ENCODE assay signal across 27 cellular contexts in the genomic region with DNA sequence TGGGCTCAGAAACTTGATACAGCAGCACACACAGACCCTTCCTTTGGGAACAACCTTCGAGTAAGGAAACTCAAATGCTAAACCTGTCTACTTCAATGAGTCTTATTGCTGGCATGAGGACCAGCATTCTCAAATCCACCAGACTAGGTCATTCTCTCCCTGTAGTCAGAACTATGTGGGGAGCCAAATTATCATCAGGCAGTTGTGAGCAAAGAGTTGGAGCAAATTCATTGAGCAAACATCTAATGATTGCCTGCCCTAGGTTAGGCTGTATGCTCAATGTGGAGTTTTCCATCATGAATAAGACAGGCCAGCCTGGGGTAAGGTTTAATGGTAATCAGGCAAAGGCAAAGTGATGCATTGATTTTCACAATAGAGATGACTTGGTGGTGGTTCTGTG. TPM values are rescaled to one million over a fixed set of nuclear protein-coding genes. Genes with fewer than 3 reads are reported as not detected.
"Had no signal": no experiment of that assay in that cellular context is flagged by ENCODE, and none has a peak within 500 bp of the region (broad histone marks: within the 10 kb centered on the region; RNA-seq: fewer than 3 reads in every experiment).

No MANE protein-coding gene starts in this region.

- H3K4me3 Mint-ChIP-seq: activated CD4-positive, alpha-beta T cell treated with anti-CD3 and anti-CD28 coated beads, Interleukin-2, amount 10 ng/mL, durations not matched to agents 7 days and 5 days; activated CD8-positive, alpha-beta memory T cell treated with anti-CD3 and anti-CD28 coated beads, Interleukin-2, amount 10 ng/mL, durations not matched to agents 7 days and 5 days; activated CD8-positive, alpha-beta T cell treated with anti-CD3 and anti-CD28 coated beads for 36 hours; activated naive CD4-positive, alpha-beta T cell treated with anti-CD3 and anti-CD28 coated beads, Interleukin-2, amount 10 ng/mL, durations not matched to agents 7 days and 5 days; activated naive CD8-positive, alpha-beta T cell treated with anti-CD3 and anti-CD28 coated beads, Interleukin-2, amount 50 U/mL, for 24 hours; neural crest cell; stimulated activated naive B cell treated with anti-CD40 and anti-IgM and Interleukin-4, amounts not matched to agents 10 μg/mL and 1 μg/mL and 100 μg/mL, for 72 hours had no signal

- H3K36me3 Mint-ChIP-seq: activated CD8-positive, alpha-beta memory T cell treated with anti-CD3 and anti-CD28 coated beads, Interleukin-2, amount 10 ng/mL, durations not matched to agents 7 days and 5 days; activated naive CD4-positive, alpha-beta T cell treated with anti-CD3 and anti-CD28 coated beads, Interleukin-2, amount 10 ng/mL, durations not matched to agents 7 days and 5 days; stimulated activated naive B cell treated with anti-CD40 and anti-IgM and Interleukin-4, amounts not matched to agents 10 μg/mL and 1 μg/mL and 100 μg/mL, for 72 hours had no signal

- H3K27ac Mint-ChIP-seq: activated CD4-positive, alpha-beta T cell treated with anti-CD3 and anti-CD28 coated beads, Interleukin-2, amount 10 ng/mL, durations not matched to agents 7 days and 5 days; activated CD8-positive, alpha-beta memory T cell treated with anti-CD3 and anti-CD28 coated beads, Interleukin-2, amount 10 ng/mL, durations not matched to agents 7 days and 5 days; activated CD8-positive, alpha-beta T cell treated with anti-CD3 and anti-CD28 coated beads for 36 hours; activated naive CD4-positive, alpha-beta T cell treated with anti-CD3 and anti-CD28 coated beads, Interleukin-2, amount 10 ng/mL, durations not matched to agents 7 days and 5 days; activated naive CD8-positive, alpha-beta T cell treated with anti-CD3 and anti-CD28 coated beads, Interleukin-2, amount 50 U/mL, for 24 hours; naive B cell; stimulated activated naive B cell treated with anti-CD40 and anti-IgM and Interleukin-4, amounts not matched to agents 10 μg/mL and 1 μg/mL and 100 μg/mL, for 72 hours had no signal

- FAIRE-seq: bronchial epithelial cell had no signal

- H3K27ac ChIP-seq: colonic mucosa, esophagus squamous epithelium, heart right ventricle, VCaP had no signal

- H3K9me3 Mint-ChIP-seq: activated naive CD8-positive, alpha-beta T cell treated with anti-CD3 and anti-CD28 coated beads, Interleukin-2, amount 50 U/mL, for 24 hours; neural crest cell; stimulated activated naive B cell treated with anti-CD40 and anti-IgM and Interleukin-4, amounts not matched to agents 10 μg/mL and 1 μg/mL and 100 μg/mL, for 72 hours had no signal

- DNase-seq: activated CD4-positive, alpha-beta T cell treated with anti-CD3 and anti-CD28 coated beads, Interleukin-2, amount 10 ng/mL, durations not matched to agents 7 days and 5 days; activated CD8-positive, alpha-beta memory T cell treated with anti-CD3 and anti-CD28 coated beads, Interleukin-2, amount 10 ng/mL, durations not matched to agents 7 days and 5 days; activated CD8-positive, alpha-beta T cell treated with anti-CD3 and anti-CD28 coated beads for 36 hours; activated effector memory CD4-positive, alpha-beta T cell treated with anti-CD3 and anti-CD28 coated beads, Interleukin-2, amount 50 U/mL, for 16 hours; activated naive CD4-positive, alpha-beta T cell treated with anti-CD3 and anti-CD28 coated beads, Interleukin-2, amount 10 ng/mL, durations not matched to agents 7 days and 5 days; activated naive CD8-positive, alpha-beta T cell treated with anti-CD3 and anti-CD28 coated beads, Interleukin-2, amount 50 U/mL, for 24 hours; activated T-cell treated with anti-CD3 and anti-CD28 coated beads for 4 hours; anterior cingulate cortex; colonic mucosa; esophagus squamous epithelium; heart right ventricle; islet precursor cell; left cardiac atrium; mesendoderm; mucosa of descending colon; naive B cell; occipital lobe; stimulated activated CD4-positive, alpha-beta T cell treated with anti-CD3 and anti-CD28 coated beads, Interleukin-15, amount 100 ng/mL, for 24 hours; stimulated activated CD8-positive, alpha-beta memory T cell treated with anti-CD3 and anti-CD28 coated beads, Interleukin-4, amount 100 ng/mL, for 48 hours; stimulated activated naive B cell treated with anti-CD40 and anti-IgM and Interleukin-4, amounts not matched to agents 10 μg/mL and 1 μg/mL and 100 μg/mL, for 72 hours; SW 1271; testis; upper lobe of left lung had no signal

- H3K4me3 ChIP-seq: colonic mucosa, esophagus squamous epithelium, heart right ventricle, mucosa of descending colon, smooth muscle cell, testis had no signal

RNA-seq across cellular contexts. Expression of a gene that starts 7.4 kb away (rescaled TPM):
- polyA plus RNA-seq: smooth muscle cell had no signal
